7 cellular contexts compared by ENCODE assay signal in the genomic region with DNA sequence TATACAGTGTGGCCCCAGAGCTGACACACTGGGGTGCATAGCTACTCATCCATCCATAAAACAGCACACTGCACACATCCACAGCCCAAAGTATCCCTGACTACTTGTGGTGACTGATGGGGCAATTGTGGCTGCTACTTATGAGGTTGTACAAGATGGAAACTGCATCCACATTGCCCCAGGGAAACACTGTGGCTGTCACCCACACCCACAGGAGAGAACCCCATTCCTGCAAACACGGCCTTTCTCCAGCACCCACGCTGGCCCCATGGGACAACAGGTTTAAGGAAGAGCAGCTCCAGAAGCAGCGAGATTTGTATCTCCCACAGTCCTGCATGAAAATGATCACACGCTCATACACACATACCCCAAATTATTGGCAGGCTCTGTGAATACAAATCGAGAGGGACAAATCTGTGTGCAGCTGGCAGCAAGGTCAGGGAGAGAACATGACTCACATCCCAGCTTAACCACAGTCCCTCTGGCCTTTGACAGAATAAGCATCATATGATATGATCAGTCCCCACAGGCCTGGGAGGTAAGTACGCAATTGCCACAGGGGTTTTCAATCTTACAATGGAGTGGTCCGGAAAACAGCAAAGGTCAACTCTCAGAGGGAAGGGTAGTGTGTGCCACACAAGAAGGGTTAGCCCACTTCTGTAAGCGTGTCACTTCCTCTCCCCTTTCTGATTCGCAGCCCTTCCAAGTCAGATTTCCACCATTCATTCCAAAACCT.
DNase-seq lines count a peak whose midpoint lies in the region; ATAC-seq and TF ChIP-seq lines count a peak whose summit lies in the region.

No MANE protein-coding gene starts in this region.

- DNase-seq in astrocyte of the spinal cord (ENCODE audit: low read depth, low spot score): peak; percentile 94
- DNase-seq in psoas muscle: peak in 1 of 2 donors; percentile 55
- DNase-seq in NOMO-1 treated with DMSO at 0.1 percent for 48 hours (lab: John Stamatoyannopoulos, UW; ENCODE audit: unreplicated experiment): no peak
- DNase-seq in esophagus muscularis mucosa (ENCODE audit: extremely low spot score): no peak
- DNase-seq in NCI-H1092 (lab: John Stamatoyannopoulos, UW): no peak

- TF ChIP-seq CTCF in astrocyte of the spinal cord (IDR thresholded peaks at IDR 0.05; ENCODE audit: low read depth, low read length): no peak
- no peak for TF ChIP-seq CTCF in psoas muscle (IDR thresholded peaks at IDR 0.05)
- TF ChIP-seq CTCF in esophagus muscularis mucosa (IDR thresholded peaks at IDR 0.05): no peak

- no peaks in the 10 kb centered on the region for H3K27me3 ChIP-seq in psoas muscle (ENCODE audit: insufficient read depth in 3 of 3, low read length in 2 of 3)
- no peaks in the 10 kb centered on the region for H3K27me3 ChIP-seq in esophagus muscularis mucosa

- no peak overlapping the region for H3K4me3 ChIP-seq in astrocyte of the spinal cord (ENCODE audit: low read depth, low read length)
- H3K4me3 ChIP-seq in psoas muscle: no peak overlapping the region
- no peak overlapping the region for H3K4me3 ChIP-seq in esophagus muscularis mucosa

- WGBS in psoas muscle, 3 donors: 39 to 46% (median 40%) methylated on average over 9 of the region's 9 CpGs
- 81% methylated on average over 8 of the region's 9 CpGs for WGBS in esophagus muscularis mucosa

- peak overlapping the region; percentile 90 for H3K27ac ChIP-seq in psoas muscle
- H3K27ac ChIP-seq in esophagus muscularis mucosa (replicated peaks in 1 of 4): no peak overlapping the region

- peaks cover 7 to 56% of the 10 kb centered on the region in 2 donors for H3K36me3 ChIP-seq in psoas muscle (ENCODE audit: insufficient read depth in 1 of 2, low read depth in 1 of 2)
- peaks cover 4 to 50% (median 25%) of the 10 kb centered on the region in 4 donors for H3K36me3 ChIP-seq in esophagus muscularis mucosa

- intact Hi-C loops in psoas muscle (cut with DNase I): loop anchor here in 1 of 2 donors (5.0 kb wide), 1 partner anchor 70 kb away; no protein-coding TSS in a partner anchor
- intact Hi-C loops in esophagus muscularis mucosa (cut with DNase I): no loop called here

- no peak for TF ChIP-seq EP300 in esophagus muscularis mucosa (IDR thresholded peaks at IDR 0.05)

- H3K4me1 ChIP-seq in psoas muscle (peaks cover 24% of the 10 kb centered on the region), esophagus muscularis mucosa (peaks cover 0 to 4% (median 0%) of the 10 kb centered on the region in 4 donors)

- H3K9me3 ChIP-seq in psoas muscle (no peaks in the 10 kb centered on the region), esophagus muscularis mucosa (no peaks in the 10 kb centered on the region)

- no peak for TF ChIP-seq POLR2A in esophagus muscularis mucosa (IDR thresholded peaks at IDR 0.05; ENCODE audit: low read depth)

- peak; percentile 51 for ATAC-seq in GM19025 (IDR thresholded peaks at IDR 0.05; ENCODE audit: low read depth, unreplicated experiment)
- ATAC-seq in HG03442 (IDR thresholded peaks at IDR 0.05; ENCODE audit: unreplicated experiment): peak; percentile 71
- ATAC-seq in psoas muscle: peak; percentile 89 to 97 (median 94)

- in situ Hi-C loops in astrocyte of the spinal cord (cut with HindIII; ENCODE audit: low sequenced_read_pairs): no loop called here
